Comparison of ENCODE assay signal across 8 cellular contexts in genomic region chr11:33040862-33041453, GRCh38. TPM values are rescaled to one million over a fixed set of nuclear protein-coding genes. Genes with fewer than 3 reads are reported as not detected.
DNase-seq lines count a peak whose midpoint lies in the region; ATAC-seq and TF ChIP-seq lines count a peak whose summit lies in the region.

No MANE protein-coding gene starts in this region.

- H3K27ac ChIP-seq in Peyer's patch (peak overlapping the region in 1 of 4 donors; percentile 94), temporal lobe (ENCODE audit: low read depth, low read length) (peak overlapping the region; percentile 93), neuronal stem cell (replicated peaks; ENCODE audit: low read length) (no peak overlapping the region)

- H3K27me3 Mint-ChIP-seq in activated CD8-positive, alpha-beta memory T cell treated with anti-CD3 and anti-CD28 coated beads, Interleukin-2, amount 10 ng/mL, durations not matched to agents 7 days and 5 days: peaks cover 5% of the 10 kb centered on the region
- H3K27me3 Mint-ChIP-seq in CD14-positive monocyte (ENCODE audit: low read depth in 3 of 3): peaks cover 0 to 4% (median 3%) of the 10 kb centered on the region in 3 donors

- H3K23ac ChIP-seq in neuronal stem cell (ENCODE audit: low read depth, low read length, poor library complexity): no peak overlapping the region

- CTCF ChIA-PET in activated CD8-positive, alpha-beta memory T cell treated with anti-CD3 and anti-CD28 coated beads, Interleukin-2, amount 10 ng/mL, durations not matched to agents 7 days and 5 days (lab: Charles Lee): interaction anchor here (1.3 to 2.9 kb wide), 3 partner anchors 24 to 77 kb away, joined by 4 to 15 read pairs (median 9); partner anchors contain the start of gene DEPDC7

- H3K9ac ChIP-seq in neuronal stem cell (ENCODE audit: low read depth, low read length, poor library complexity): no peak overlapping the region

- DNase-seq in activated CD8-positive, alpha-beta memory T cell treated with anti-CD3 and anti-CD28 coated beads, Interleukin-2, amount 10 ng/mL, durations not matched to agents 7 days and 5 days: no peak
- DNase-seq in activated CD8-positive, alpha-beta memory T cell treated with anti-CD3 and anti-CD28 coated beads, Interleukin-2, amount 50 U/mL, for 4 hours: no peak
- no peak for DNase-seq in Peyer's patch
- DNase-seq in fibroblast of the aortic adventitia (ENCODE audit: low read depth): no peak
- no peak for DNase-seq in CD14-positive monocyte (ENCODE audit: low spot score)
- no peak for DNase-seq in neuronal stem cell (ENCODE audit: low spot score)
- DNase-seq in NOMO-1 treated with DMSO at 0.1 percent for 48 hours (lab: John Stamatoyannopoulos, UW; ENCODE audit: unreplicated experiment): no peak

- WGBS in neuronal stem cell (ENCODE audit: extremely low coverage in 2 of 2, insufficient read length in 2 of 2, insufficient replicate concordance in 1 of 2), 2 donors: no CpG with 5 or more reads among the region's 5 CpGs

- H3K27ac Mint-ChIP-seq in activated CD8-positive, alpha-beta memory T cell treated with anti-CD3 and anti-CD28 coated beads, Interleukin-2, amount 10 ng/mL, durations not matched to agents 7 days and 5 days: peak overlapping the region; percentile 93
- peak overlapping the region in 3 of 7 donors; percentile 15 to 87 (median 33) for H3K27ac Mint-ChIP-seq in CD14-positive monocyte

- H3K36me3 ChIP-seq in Peyer's patch (peaks cover 0 to 14% (median 0%) of the 10 kb centered on the region in 3 donors), neuronal stem cell (replicated peaks in 1 of 2; ENCODE audit: control insufficient read depth in 2 of 2, insufficient read depth in 2 of 2, low read length in 2 of 2) (peaks cover 0 to 32% of the 10 kb centered on the region in 2 donors)

- H3K27me3 ChIP-seq in Peyer's patch: no peaks in the 10 kb centered on the region
- H3K27me3 ChIP-seq in neuronal stem cell (ENCODE audit: control insufficient read depth in 3 of 3, insufficient read depth in 3 of 3, low read depth in 1 of 3, low read length in 3 of 3): no peaks in the 10 kb centered on the region

- H2AFZ ChIP-seq in neuronal stem cell (ENCODE audit: low read length): no peak overlapping the region

- H3K4me1 Mint-ChIP-seq in activated CD8-positive, alpha-beta memory T cell treated with anti-CD3 and anti-CD28 coated beads, Interleukin-2, amount 10 ng/mL, durations not matched to agents 7 days and 5 days: peaks cover 30% of the 10 kb centered on the region
- H3K4me1 Mint-ChIP-seq in CD14-positive monocyte: peaks cover 21% of the 10 kb centered on the region

- no peak overlapping the region for H3K4me2 ChIP-seq in neuronal stem cell (ENCODE audit: insufficient read depth, low read length, poor library complexity, severe bottlenecking)

- no peak overlapping the region for H2BK12ac ChIP-seq in neuronal stem cell (ENCODE audit: low read length)

- H2BK15ac ChIP-seq in neuronal stem cell (ENCODE audit: low read length): no peak overlapping the region

- peak overlapping the region; percentile 90 for H3K4me3 Mint-ChIP-seq in activated CD8-positive, alpha-beta memory T cell treated with anti-CD3 and anti-CD28 coated beads, Interleukin-2, amount 10 ng/mL, durations not matched to agents 7 days and 5 days
- peak overlapping the region in 1 of 2 donors; percentile 93 for H3K4me3 Mint-ChIP-seq in CD14-positive monocyte

- ATAC-seq in activated CD8-positive, alpha-beta memory T cell treated with anti-CD3 and anti-CD28 coated beads, Interleukin-2, amount 10 ng/mL, durations not matched to agents 7 days and 5 days: no peak

- no peak overlapping the region for H3K14ac ChIP-seq in neuronal stem cell (ENCODE audit: low read length)

- no peak overlapping the region for H2BK120ac ChIP-seq in neuronal stem cell (ENCODE audit: low read depth, low read length)

- intact Hi-C loops in CD14-positive monocyte (cut with micrococcal nuclease): no loop called here

- TF ChIP-seq CTCF in Peyer's patch (IDR thresholded peaks at IDR 0.05): no peak
- no peak for TF ChIP-seq CTCF in fibroblast of the aortic adventitia (IDR thresholded peaks at IDR 0.05; ENCODE audit: insufficient read depth, low read length)
- TF ChIP-seq CTCF in CD14-positive monocyte (IDR thresholded peaks at IDR 0.05): no peak

- no peak overlapping the region for H3K4ac ChIP-seq in neuronal stem cell (ENCODE audit: low read length)

- H3K18ac ChIP-seq in neuronal stem cell (ENCODE audit: low read length): no peak overlapping the region

- H2BK5ac ChIP-seq in neuronal stem cell (ENCODE audit: low read length): no peak overlapping the region

- H3K4me3 ChIP-seq in Peyer's patch (peak overlapping the region in 3 of 4 donors; percentile 89 to 99 (median 93)), fibroblast of the aortic adventitia (ENCODE audit: low read depth, low read length) (peak overlapping the region; percentile 94), neuronal stem cell (ENCODE audit: low read length in 2 of 2) (peak overlapping the region in 1 of 2 donors; percentile 89)

- no peak for TF ChIP-seq POLR2A in Peyer's patch (IDR thresholded peaks at IDR 0.05)

- no peaks in the 10 kb centered on the region for H3K79me1 ChIP-seq in neuronal stem cell (ENCODE audit: low read depth, low read length)

- H4K91ac ChIP-seq in neuronal stem cell (ENCODE audit: low read depth, low read length, poor library complexity): no peak overlapping the region

- no peaks in the 10 kb centered on the region for H3K9me3 Mint-ChIP-seq in activated CD8-positive, alpha-beta memory T cell treated with anti-CD3 and anti-CD28 coated beads, Interleukin-2, amount 10 ng/mL, durations not matched to agents 7 days and 5 days (ENCODE audit: low read depth)
- no peaks in the 10 kb centered on the region for H3K9me3 Mint-ChIP-seq in CD14-positive monocyte

- no peaks in the 10 kb centered on the region for H3K9me3 ChIP-seq in Peyer's patch
- peaks cover 0 to 13% of the 10 kb centered on the region in 2 donors for H3K9me3 ChIP-seq in neuronal stem cell (replicated peaks in 1 of 2; ENCODE audit: control insufficient read depth in 2 of 2, insufficient read depth in 1 of 2, low read depth in 1 of 2, low read length in 2 of 2)

- H4K8ac ChIP-seq in neuronal stem cell (ENCODE audit: low read depth, low read length): no peak overlapping the region

- no peak overlapping the region for H2AK5ac ChIP-seq in neuronal stem cell (ENCODE audit: low read depth, low read length)

- peaks cover 0 to 16% (median 4%) of the 10 kb centered on the region in 4 donors for H3K4me1 ChIP-seq in Peyer's patch
- H3K4me1 ChIP-seq in neuronal stem cell (ENCODE audit: control insufficient read depth in 2 of 2, insufficient read depth in 1 of 2, low read depth in 1 of 2, low read length in 2 of 2): peaks cover 0 to 6% of the 10 kb centered on the region in 2 donors

- peaks cover 22% of the 10 kb centered on the region for H3K36me3 Mint-ChIP-seq in activated CD8-positive, alpha-beta memory T cell treated with anti-CD3 and anti-CD28 coated beads, Interleukin-2, amount 10 ng/mL, durations not matched to agents 7 days and 5 days
- peaks cover 21 to 29% of the 10 kb centered on the region in 2 donors for H3K36me3 Mint-ChIP-seq in CD14-positive monocyte

RNA-seq across cellular contexts. Expression of gene TCP11L1, which starts 1.6 kb away (rescaled TPM):
- total RNA-seq in activated CD8-positive, alpha-beta memory T cell treated with anti-CD3 and anti-CD28 coated beads, Interleukin-2, amount 10 ng/mL, durations not matched to agents 7 days and 5 days: 10 to 100 TPM; 19.1 to 20.9 TPM
- total RNA-seq in Peyer's patch (10 to 100 TPM; 28.9 to 98.4 (median 78.4) TPM), fibroblast of the aortic adventitia (ENCODE audit: low replicate concordance) (25.4 and 44.4 TPM in 2 replicates), temporal lobe (39.1 TPM)
- polyA plus RNA-seq in CD14-positive monocyte: 1 to 10 TPM; 5.1 to 7.0 TPM
- 11.4 TPM for polyA plus RNA-seq in neuronal stem cell (2013, experiment 1 of 2)
- 11.8 TPM for polyA plus RNA-seq in neuronal stem cell (2013, experiment 2 of 2)

RNA-seq across cellular contexts. Expression of gene DEPDC7, which starts 25.3 kb away (rescaled TPM):
- 1 to 10 TPM; 1.6 to 2.3 TPM for total RNA-seq in activated CD8-positive, alpha-beta memory T cell treated with anti-CD3 and anti-CD28 coated beads, Interleukin-2, amount 10 ng/mL, durations not matched to agents 7 days and 5 days
- total RNA-seq in Peyer's patch (10 to 100 TPM in 3 of 4 donors, 1 to 10 TPM in 1; 3.3 to 76.2 (median 36.9) TPM), fibroblast of the aortic adventitia (ENCODE audit: low replicate concordance) (3.5 and 9.9 TPM in 2 replicates), temporal lobe (2.2 TPM)
- polyA plus RNA-seq in CD14-positive monocyte: under 1 TPM; 0.33 to 0.48 TPM
- 0.85 TPM for polyA plus RNA-seq in neuronal stem cell (2013, experiment 1 of 2)
- polyA plus RNA-seq in neuronal stem cell (2013, experiment 2 of 2): 1.00 TPM
